10 cellular contexts compared by ENCODE assay signal in genomic region chr1:197761654-197762053, GRCh38. TPM values are rescaled to one million over a fixed set of nuclear protein-coding genes. Genes with fewer than 3 reads are reported as not detected.
DNase-seq lines count a peak whose midpoint lies in the region; ATAC-seq and TF ChIP-seq lines count a peak whose summit lies in the region.
"Had no signal": no experiment of that assay in that cellular context is flagged by ENCODE, and none has a peak within 500 bp of the region (broad histone marks: within the 10 kb centered on the region; RNA-seq: fewer than 3 reads in every experiment).

No MANE protein-coding gene starts in this region.

- H3K4me1 Mint-ChIP-seq in T-helper 17 cell (peaks cover 36% of the 10 kb centered on the region), mesothelial cell of epicardium (no peaks in the 10 kb centered on the region)

- intact Hi-C loops in mammary epithelial cell (cut with micrococcal nuclease), result no loop called here

- no peak overlapping the region for H3K4me2 ChIP-seq in mammary epithelial cell (ENCODE audit: insufficient read depth, low read depth, low read length)

- H3K79me2 ChIP-seq in mammary epithelial cell (ENCODE audit: insufficient read depth, low read length), result peaks cover 10% of the 10 kb centered on the region

- CTCF ChIA-PET in GM10248 (lab: Yijun Ruan, JAX), result interaction anchor here (4.4 kb wide), 1 partner anchor 15 kb away, joined by 14 read pairs; the partner anchor contains the start of gene DENND1B
- CTCF ChIA-PET in mammary epithelial cell (lab: Charles Lee; ENCODE audit: low non-redundant PET), result no interaction called here

- BruUV-seq in mammary epithelial cell (replicated peaks; lab: Mats Ljungman, UMichigan), result no TSS peak

- no peaks in the 10 kb centered on the region for H3K9me3 Mint-ChIP-seq in mesothelial cell of epicardium

- WGBS in mammary epithelial cell (ENCODE audit: low coverage, missing lambda C conversion rate), result 90% methylated on average over 2 of the region's 2 CpGs

- H3K27me3 ChIP-seq in mammary epithelial cell (ENCODE audit: insufficient read depth, low read length), result no peaks in the 10 kb centered on the region

- H3K4me3 Mint-ChIP-seq in T-helper 17 cell (no peak overlapping the region), mesothelial cell of epicardium (no peak overlapping the region)

- DNase-seq in GM10248 (ENCODE audit: extremely low spot score), result peak; percentile 38
- DNase-seq in T-helper 17 cell, result no peak
- no peak for DNase-seq in stimulated activated naive CD4-positive, alpha-beta T cell treated with Interleukin-2 at 50 U/mL for 16 hours (lab: John Stamatoyannopoulos, UW)
- no peak for DNase-seq in mammary epithelial cell
- no peak for DNase-seq in OCI-M2 (lab: John Stamatoyannopoulos, UW; ENCODE audit: unreplicated experiment)
- DNase-seq in mesothelial cell of epicardium (ENCODE audit: low spot score in 2 of 2, unreplicated experiment in 2 of 2), result no peak
- DNase-seq: activated CD8-positive, alpha-beta memory T cell treated with anti-CD3 and anti-CD28 coated beads, Interleukin-2, amount 50 U/mL, for 4 hours; NCI-H2029 had no signal

- H4K20me1 ChIP-seq in mammary epithelial cell (ENCODE audit: insufficient read depth, low read length), result no peaks in the 10 kb centered on the region

- ATAC-seq in GM21526 (IDR thresholded peaks at IDR 0.05; ENCODE audit: low FRiP score, unreplicated experiment) (peak; percentile 80), HG03565 (IDR thresholded peaks at IDR 0.05; ENCODE audit: unreplicated experiment) (peak; percentile 89), T-helper 17 cell (peak; percentile 50)

- no peak for TF ChIP-seq CTCF in GM10248 (IDR thresholded peaks at IDR 0.05; ENCODE audit: control extremely low read depth, extremely low read depth, low read depth, missing control alignments)
- TF ChIP-seq CTCF in mammary epithelial cell (conservative IDR thresholded peaks at IDR 0.05 in 1 of 2, IDR thresholded peaks at IDR 0.05 in 1 of 2; ENCODE audit: extremely low read depth in 1 of 2, insufficient read depth in 1 of 2, low read depth in 1 of 2, low read length in 2 of 2), result no peak
- TF ChIP-seq CTCF in mesothelial cell of epicardium (IDR thresholded peaks at IDR 0.05; ENCODE audit: unreplicated experiment), result no peak

- no peak overlapping the region for H2AFZ ChIP-seq in mammary epithelial cell (ENCODE audit: low read depth, low read length)

- H3K27me3 Mint-ChIP-seq in T-helper 17 cell, result no peaks in the 10 kb centered on the region
- no peaks in the 10 kb centered on the region for H3K27me3 Mint-ChIP-seq in mesothelial cell of epicardium (ENCODE audit: low read depth)

- no peaks in the 10 kb centered on the region for H3K36me3 Mint-ChIP-seq in T-helper 17 cell (ENCODE audit: low read depth)
- peaks cover 9% of the 10 kb centered on the region for H3K36me3 Mint-ChIP-seq in mesothelial cell of epicardium

- H3K36me3 ChIP-seq in mammary epithelial cell (ENCODE audit: insufficient read depth, low read length), result peaks cover 4% of the 10 kb centered on the region

- H3K9me3 ChIP-seq in T-helper 17 cell (ENCODE audit: control insufficient read depth, low read length, poor library complexity, severe bottlenecking) (no peaks in the 10 kb centered on the region), mammary epithelial cell (replicated peaks; ENCODE audit: insufficient read depth, low read length) (no peaks in the 10 kb centered on the region)

- no peak overlapping the region for H3K4me3 ChIP-seq in mammary epithelial cell (replicated peaks in 1 of 3; ENCODE audit: insufficient read depth in 1 of 3, low read depth in 2 of 3, low read length in 3 of 3)

- dilution Hi-C loops in mammary epithelial cell (cut with HindIII; ENCODE audit: low sequenced_read_pairs), result no loop called here

- no peak overlapping the region for H3K27ac Mint-ChIP-seq in T-helper 17 cell
- no peak overlapping the region for H3K27ac Mint-ChIP-seq in mesothelial cell of epicardium

- no peak overlapping the region for H3K27ac ChIP-seq in mammary epithelial cell (ENCODE audit: insufficient read depth, low read depth, low read length)

- in situ Hi-C loops in mammary epithelial cell (cut with MboI; ENCODE audit: low sequenced_read_pairs in 2 of 2), result no loop called here

- POLR2A ChIA-PET in GM10248 (lab: Yijun Ruan, JAX), result no interaction called here

- H3K9ac ChIP-seq in mammary epithelial cell (ENCODE audit: insufficient read depth, low read length), result no peak overlapping the region

- H3K4me1 ChIP-seq in mammary epithelial cell (ENCODE audit: insufficient read depth, low read length), result no peaks in the 10 kb centered on the region

RNA-seq across cellular contexts. Expression of gene DENND1B, which starts 13.6 kb away (rescaled TPM):
- total RNA-seq in T-helper 17 cell, result 10 to 100 TPM; 32.4 to 35.6 TPM
- 10 to 100 TPM; 12.5 to 31.7 TPM for total RNA-seq in mammary epithelial cell
- 2.8 TPM for polyA plus RNA-seq in mammary epithelial cell
- 7.1 TPM for polyA minus RNA-seq in mammary epithelial cell
- 23.1 to 27.9 TPM (median 27.9 TPM) in 3 replicates for total RNA-seq in mesothelial cell of epicardium
